Comparison of ENCODE assay signal across 10 cellular contexts in the genomic region with DNA sequence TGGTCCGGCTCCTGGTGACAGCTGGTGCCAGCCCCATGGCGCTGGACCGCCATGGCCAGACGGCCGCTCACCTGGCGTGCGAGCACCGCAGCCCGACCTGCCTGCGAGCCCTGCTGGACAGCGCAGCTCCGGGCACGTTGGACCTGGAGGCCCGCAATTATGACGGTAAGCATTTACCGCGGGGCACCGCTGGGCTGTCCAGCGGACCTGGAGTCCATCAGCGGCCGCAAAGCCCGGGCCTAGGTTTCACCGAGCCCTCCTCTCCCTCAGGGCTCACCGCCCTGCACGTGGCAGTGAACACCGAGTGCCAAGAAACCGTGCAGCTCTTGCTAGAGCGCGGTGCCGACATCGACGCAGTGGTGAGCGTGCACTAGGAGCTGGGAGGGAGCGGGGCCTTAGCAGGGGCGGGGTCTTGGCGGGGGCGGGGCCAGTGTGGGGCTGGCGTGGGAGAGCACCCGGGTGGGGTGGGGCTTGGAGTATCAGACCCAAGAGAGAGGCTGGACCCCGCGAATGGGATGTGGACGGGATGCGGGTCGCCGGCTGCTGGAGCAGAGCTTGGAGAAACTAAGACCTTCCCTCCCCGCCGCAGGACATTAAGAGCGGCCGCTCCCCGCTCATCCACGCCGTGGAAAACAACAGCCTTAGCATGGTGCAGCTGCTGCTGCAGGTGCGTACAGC. TPM values are rescaled to one million over a fixed set of nuclear protein-coding genes. Genes with fewer than 3 reads are reported as not detected.
DNase-seq lines count a peak whose midpoint lies in the region; ATAC-seq, FAIRE-seq and TF ChIP-seq lines count a peak whose summit lies in the region.
"Had no signal": no experiment of that assay in that cellular context is flagged by ENCODE, and none has a peak within 500 bp of the region (broad histone marks: within the 10 kb centered on the region; RNA-seq: fewer than 3 reads in every experiment).

No MANE protein-coding gene starts in this region.

- intact Hi-C loops in adrenal gland (cut with DNase I): no loop called here
- intact Hi-C loops in left cardiac atrium (cut with DNase I): loop anchor here in 1 of 2 donors (5.0 kb wide), 1 partner anchor 35 kb away; no protein-coding TSS in a partner anchor

- WGBS in adrenal gland, 4 donors: 51 to 77% (median 70%) methylated on average over 27 to 53 of the region's 53 CpGs

- H3K27me3 ChIP-seq in AG04450 (ENCODE audit: control insufficient read depth, insufficient read depth, low read length): no peaks in the 10 kb centered on the region
- no peaks in the 10 kb centered on the region for H3K27me3 ChIP-seq in adrenal gland

- no peaks in the 10 kb centered on the region for H3K9me3 ChIP-seq in AG04450 (ENCODE audit: control insufficient read depth, insufficient read depth, low read length)
- no peaks in the 10 kb centered on the region for H3K9me3 ChIP-seq in adrenal gland (replicated peaks in 1 of 3)

- no peak for TF ChIP-seq POLR2A in adrenal gland (IDR thresholded peaks at IDR 0.05)

- DNase-seq in AG04450 (ENCODE audit: low read depth, low spot score): no peak
- DNase-seq in adrenal gland: peak in 6 of 7 donors; percentile 38 to 72 (median 56)
- peak; percentile 85 for DNase-seq in left cardiac atrium
- DNase-seq in omental fat pad (ENCODE audit: low spot score): no peak
- no peak for DNase-seq in activated effector memory CD4-positive, alpha-beta T cell treated with Interleukin-2 at 50 U/mL for 16 hours
- DNase-seq in urothelium cell line (ENCODE audit: low spot score): no peak
- no peak for DNase-seq in activated naive CD4-positive, alpha-beta T cell treated with anti-CD3 and anti-CD28 coated beads, Interleukin-2, amount 50 U/mL, for 16 hours
- DNase-seq: CD4-positive, CD25-positive, alpha-beta regulatory T cell; naive thymus-derived CD8-positive, alpha-beta T cell had no signal

- no peak for FAIRE-seq in urothelium cell line (lab: Jason Lieb, UNC)

- no peak for TF ChIP-seq CTCF in AG04450 (IDR thresholded peaks at IDR 0.05; ENCODE audit: low read depth, low read length)
- no peak for TF ChIP-seq CTCF in adrenal gland (IDR thresholded peaks at IDR 0.05)
- no peak for TF ChIP-seq CTCF in omental fat pad (IDR thresholded peaks at IDR 0.05)

- POLR2A ChIA-PET in AG04450 (lab: Yijun Ruan, JAX): interaction anchor here (0.8 to 2.0 kb wide), 4 partner anchors 8 to 15 kb away, joined by 3 to 6 read pairs (median 4); a partner anchor contains a TSS

- H3K4me1 ChIP-seq in adrenal gland (replicated peaks in 1 of 2): peaks cover 44 to 53% of the 10 kb centered on the region in 2 donors

- H3K27ac ChIP-seq in AG04450 (ENCODE audit: low read depth, low read length): peak overlapping the region; percentile 39
- peak overlapping the region in 4 of 5 donors; percentile 43 to 96 (median 77) for H3K27ac ChIP-seq in adrenal gland

- H3K4me3 ChIP-seq in AG04450 (ENCODE audit: low read depth, low read length) (peak overlapping the region; percentile 58), adrenal gland (peak overlapping the region in 1 of 4 donors; percentile 31)

- peak; percentile 60 to 64 for ATAC-seq in left cardiac atrium
- peak; percentile 4 for ATAC-seq in omental fat pad (ENCODE audit: low FRiP score)
- ATAC-seq in HG02571 (IDR thresholded peaks at IDR 0.05; ENCODE audit: unreplicated experiment): no peak
- ATAC-seq: naive thymus-derived CD8-positive, alpha-beta T cell had no signal

- peaks cover 0 to 61% of the 10 kb centered on the region in 2 donors for H3K36me3 ChIP-seq in adrenal gland (replicated peaks in 1 of 2)

- CTCF ChIA-PET in AG04450 (lab: Charles Lee): interaction anchor here (0.6 to 3.5 kb wide), 5 partner anchors 14 to 187 kb away, joined by 3 to 23 read pairs (median 4); a partner anchor contains a TSS

RNA-seq across cellular contexts. Expression of a gene that starts 8.7 kb away (rescaled TPM):
- 5.6 and 11.0 TPM in 2 replicates for polyA plus RNA-seq in AG04450 (2011; rRNA removed)
- polyA minus RNA-seq in AG04450 (2011; rRNA and poly(A)+ RNA removed): 10.0 and 11.3 TPM in 2 replicates
- total RNA-seq in adrenal gland: 10 to 100 TPM; 32.3 to 85.1 (median 52.1) TPM
- polyA plus RNA-seq in adrenal gland: 100 to 1,000 TPM in 1 of 3 donors, 10 to 100 TPM in 2; 10.2 to 120 (median 45.9) TPM
- total RNA-seq in left cardiac atrium: 10 to 100 TPM; 22.6 to 65.0 TPM
- total RNA-seq in omental fat pad: 100 to 1,000 TPM in 1 of 4 donors, 10 to 100 TPM in 3; 12.2 to 113 (median 46.2) TPM

RNA-seq across cellular contexts. Expression of a gene that starts 20.5 kb away (rescaled TPM):
- polyA plus RNA-seq in AG04450 (2011; rRNA removed): not detected in 2 replicates
- not detected in 2 replicates for polyA minus RNA-seq in AG04450 (2011; rRNA and poly(A)+ RNA removed)
- total RNA-seq in adrenal gland: under 1 TPM in 1 of 8 donors, not detected in 7; 0.14 TPM
- under 1 TPM in 1 of 3 donors, not detected in 2; 0.13 TPM for polyA plus RNA-seq in adrenal gland
- not detected for total RNA-seq in left cardiac atrium
- total RNA-seq in omental fat pad: under 1 TPM in 1 of 4 donors, not detected in 3; 0.46 TPM
- total RNA-seq: CD4-positive, CD25-positive, alpha-beta regulatory T cell; naive thymus-derived CD8-positive, alpha-beta T cell had no signal
- polyA plus RNA-seq: CD4-positive, CD25-positive, alpha-beta regulatory T cell had no signal

RNA-seq across cellular contexts. Expression of a gene that starts 51.7 kb away (rescaled TPM):
- polyA plus RNA-seq in AG04450 (2011; rRNA removed): 8.4 and 9.7 TPM in 2 replicates
- polyA minus RNA-seq in AG04450 (2011; rRNA and poly(A)+ RNA removed): 5.6 and 8.0 TPM in 2 replicates
- 10 to 100 TPM; 18.6 to 81.1 (median 44.7) TPM for total RNA-seq in adrenal gland
- 10 to 100 TPM in 2 of 3 donors, 1 to 10 TPM in 1; 5.1 to 68.4 (median 55.1) TPM for polyA plus RNA-seq in adrenal gland
- total RNA-seq in left cardiac atrium: 10 to 100 TPM; 76.4 to 76.9 TPM
- 10 to 100 TPM; 37.0 to 55.0 (median 43.0) TPM for total RNA-seq in omental fat pad
- total RNA-seq: CD4-positive, CD25-positive, alpha-beta regulatory T cell; naive thymus-derived CD8-positive, alpha-beta T cell had no signal
- polyA plus RNA-seq: CD4-positive, CD25-positive, alpha-beta regulatory T cell; naive thymus-derived CD8-positive, alpha-beta T cell had no signal

RNA-seq across cellular contexts. Expression of a gene that starts 58.2 kb away (rescaled TPM):
- polyA plus RNA-seq in AG04450 (2011; rRNA removed) (not detected in 2 replicates), adrenal gland (1 to 10 TPM in 1 of 3 donors, under 1 TPM in 1, not detected in 1; 0.57 to 1.4 TPM)
- polyA minus RNA-seq in AG04450 (2011; rRNA and poly(A)+ RNA removed): not detected in 2 replicates
- total RNA-seq in adrenal gland (under 1 TPM in 3 of 8 donors, not detected in 5; 0.27 to 0.69 (median 0.30) TPM), left cardiac atrium (not detected), omental fat pad (not detected)
- total RNA-seq: CD4-positive, CD25-positive, alpha-beta regulatory T cell; naive thymus-derived CD8-positive, alpha-beta T cell had no signal
- polyA plus RNA-seq: CD4-positive, CD25-positive, alpha-beta regulatory T cell; naive thymus-derived CD8-positive, alpha-beta T cell had no signal

Comparison
In these comparisons a context has a peak if more than half of its experiments do, and no peak if none do; other contexts are left out.
1. DNase-seq: peak in adrenal gland (6 of 7) and left cardiac atrium (single experiment); none in AG04450 (single experiment), omental fat pad (single experiment), activated effector memory CD4-positive, alpha-beta T cell treated with Interleukin-2 at 50 U/mL for 16 hours (single experiment), urothelium cell line (single experiment) and activated naive CD4-positive, alpha-beta T cell treated with anti-CD3 and anti-CD28 coated beads, Interleukin-2, amount 50 U/mL, for 16 hours (single experiment).